In genomic region chr1:66495490-66495889, GRCh38 we compare ENCODE assay signal across 33 cellular contexts. TPM values are rescaled to one million over a fixed set of nuclear protein-coding genes. Genes with fewer than 3 reads are reported as not detected.
DNase-seq lines count a peak whose midpoint lies in the region; ATAC-seq and TF ChIP-seq lines count a peak whose summit lies in the region.
"Had no signal": no experiment of that assay in that cellular context is flagged by ENCODE, and none has a peak within 500 bp of the region (broad histone marks: within the 10 kb centered on the region; RNA-seq: fewer than 3 reads in every experiment).

No MANE protein-coding gene starts in this region.

- H2BK120ac ChIP-seq in H9 (ENCODE audit: low read depth, low read length, poor library complexity, severe bottlenecking), result no peak overlapping the region

- H3K4me1 Mint-ChIP-seq in H9, result peaks cover 6% of the 10 kb centered on the region in 2 experiments
- H3K4me1 Mint-ChIP-seq: activated B cell treated with CpG ODN at 0.5 μM for 24 hours; activated naive CD8-positive, alpha-beta T cell treated with anti-CD3 and anti-CD28 coated beads for 36 hours; immature natural killer cell had no signal

- H3K4me3 Mint-ChIP-seq in H9, result no peak overlapping the region
- H3K4me3 Mint-ChIP-seq: activated B cell treated with CpG ODN at 0.5 μM for 24 hours; activated CD8-positive, alpha-beta memory T cell treated with anti-CD3 and anti-CD28 coated beads, Interleukin-2, amount 10 ng/mL, durations not matched to agents 7 days and 5 days; activated naive CD8-positive, alpha-beta T cell treated with anti-CD3 and anti-CD28 coated beads for 36 hours; activated T-cell treated with anti-CD3 and anti-CD28 coated beads, Interleukin-2, amount 50 U/mL, for 4 hours; immature natural killer cell; natural killer cell treated with Interleukin-12 subunit alpha and Interleukin-12 subunit beta and Interleukin-15 and Interleukin-18, amount 100 ng/mL, for 72 hours had no signal

- no peaks in the 10 kb centered on the region for H3K79me1 ChIP-seq in H9 (ENCODE audit: insufficient read depth, low read depth, low read length, poor library complexity, severe bottlenecking)

- POLR2A ChIA-PET in SK-N-SH (lab: Yijun Ruan, JAX), result interaction anchor here (1.0 to 1.2 kb wide), 2 partner anchors 12 to 45 kb away, joined by 4 to 5 read pairs; no protein-coding TSS in a partner anchor

- TF ChIP-seq EP300 in SK-N-SH (IDR thresholded peaks at IDR 0.05; ENCODE audit: borderline replicate concordance in 1 of 2, low read depth in 1 of 2, low read length in 1 of 2), result peak; percentile 18 to 96; a peak in 2 of 4 replicates

- H4K20me1 ChIP-seq in H9 (ENCODE audit: control insufficient read depth, insufficient read depth, insufficient read length), result no peaks in the 10 kb centered on the region
- no peaks in the 10 kb centered on the region for H4K20me1 ChIP-seq in SK-N-SH (ENCODE audit: insufficient read depth)

- H3K27me3 Mint-ChIP-seq in H9 (ENCODE audit: low read depth), result no peaks in the 10 kb centered on the region

- H2AK5ac ChIP-seq in H9 (ENCODE audit: insufficient read length, low read length), result no peak overlapping the region

- no peaks in the 10 kb centered on the region for H3K9me3 Mint-ChIP-seq in H9
- H3K9me3 Mint-ChIP-seq: activated B cell treated with CpG ODN at 0.5 μM for 24 hours; activated naive CD8-positive, alpha-beta T cell treated with anti-CD3 and anti-CD28 coated beads for 36 hours; activated T-cell treated with anti-CD3 and anti-CD28 coated beads, Interleukin-2, amount 50 U/mL, for 4 hours; natural killer cell treated with Interleukin-12 subunit alpha and Interleukin-12 subunit beta and Interleukin-15 and Interleukin-18, amount 100 ng/mL, for 72 hours had no signal

- H2BK20ac ChIP-seq in H9 (ENCODE audit: low read depth, low read length, poor library complexity, severe bottlenecking), result peak overlapping the region; percentile 45

- no peak overlapping the region for H3K23ac ChIP-seq in H9 (ENCODE audit: insufficient read length, low read depth, low read length)

- no peaks in the 10 kb centered on the region for H3K36me3 ChIP-seq in SK-N-SH (replicated peaks in 1 of 2; ENCODE audit: control insufficient read depth in 1 of 2, insufficient read depth in 2 of 2, low read length in 1 of 2)
- H3K36me3 ChIP-seq: sigmoid colon, SJCRH30, tibial artery had no signal

- H3K27ac Mint-ChIP-seq in H9, result 0 out of 7 replicates have a peak overlapping the region, but pooled peaks of 1 of the 3 experiments have one; percentile 32
- H3K27ac Mint-ChIP-seq: activated B cell treated with CpG ODN at 0.5 μM for 24 hours; activated CD8-positive, alpha-beta memory T cell treated with anti-CD3 and anti-CD28 coated beads, Interleukin-2, amount 10 ng/mL, durations not matched to agents 7 days and 5 days; activated naive CD8-positive, alpha-beta T cell treated with anti-CD3 and anti-CD28 coated beads for 36 hours; immature natural killer cell; natural killer cell treated with Interleukin-12 subunit alpha and Interleukin-12 subunit beta and Interleukin-15 and Interleukin-18, amount 100 ng/mL, for 72 hours had no signal

- no peak overlapping the region for H2BK5ac ChIP-seq in H9 (ENCODE audit: insufficient read length, low read length)

- H3K9ac ChIP-seq in H9 (ENCODE audit: extremely low read depth, insufficient read length, low read length) (no peak overlapping the region), SK-N-SH (no peak overlapping the region)

- no peak overlapping the region for H4K8ac ChIP-seq in H9 (replicated peaks; ENCODE audit: insufficient read length, low read depth, low read length)

- no peaks in the 10 kb centered on the region for H3K36me3 Mint-ChIP-seq in H9 (ENCODE audit: insufficient read depth in 1 of 3, low read depth in 3 of 3)
- H3K36me3 Mint-ChIP-seq: activated CD8-positive, alpha-beta memory T cell treated with anti-CD3 and anti-CD28 coated beads, Interleukin-2, amount 10 ng/mL, durations not matched to agents 7 days and 5 days; activated naive CD8-positive, alpha-beta T cell treated with anti-CD3 and anti-CD28 coated beads for 36 hours; immature natural killer cell; natural killer cell treated with Interleukin-12 subunit alpha and Interleukin-12 subunit beta and Interleukin-15 and Interleukin-18, amount 100 ng/mL, for 72 hours had no signal

- no peak overlapping the region for H3K4me3 ChIP-seq in AG10803 (ENCODE audit: low read length)
- H3K4me3 ChIP-seq in SK-N-SH (ENCODE audit: low read depth in 2 of 2, low read length in 1 of 2), result no peak overlapping the region
- no peak overlapping the region for H3K4me3 ChIP-seq in fibroblast of pulmonary artery (replicated peaks; ENCODE audit: low read depth, low read length)
- H3K4me3 ChIP-seq: A549, mucosa of descending colon, psoas muscle, sigmoid colon, SJCRH30, tibial artery had no signal

- no peaks in the 10 kb centered on the region for H3K23me2 ChIP-seq in H9 (ENCODE audit: insufficient read length, low read depth, low read length, poor library complexity, severe bottlenecking)

- ATAC-seq in GM19463 (IDR thresholded peaks at IDR 0.05; ENCODE audit: unreplicated experiment), result no peak
- no peak for ATAC-seq in GM19035 (IDR thresholded peaks at IDR 0.05; ENCODE audit: unreplicated experiment)
- ATAC-seq: A549; activated CD8-positive, alpha-beta memory T cell treated with anti-CD3 and anti-CD28 coated beads, Interleukin-2, amount 10 ng/mL, durations not matched to agents 7 days and 5 days; activated T-cell treated with anti-CD3 and anti-CD28 coated beads, Interleukin-2, amount 50 U/mL, for 4 hours; left cardiac atrium; mucosa of descending colon; natural killer cell treated with Interleukin-12 subunit alpha and Interleukin-12 subunit beta and Interleukin-15 and Interleukin-18, amount 100 ng/mL, for 72 hours; psoas muscle had no signal

- H3F3A ChIP-seq in SK-N-SH (replicated peaks; ENCODE audit: insufficient read depth), result peaks cover 25% of the 10 kb centered on the region

- no peak overlapping the region for H3K56ac ChIP-seq in H9 (ENCODE audit: insufficient read length, low read depth, low read length)

- no peak for TF ChIP-seq CTCF in AG10803 (conservative IDR thresholded peaks at IDR 0.05; ENCODE audit: low read length)
- TF ChIP-seq CTCF in H9 (conservative IDR thresholded peaks at IDR 0.05), result no peak
- no peak for TF ChIP-seq CTCF in SK-N-SH (IDR thresholded peaks at IDR 0.05)
- no peak for TF ChIP-seq CTCF in fibroblast of pulmonary artery (IDR thresholded peaks at IDR 0.05; ENCODE audit: low read length, missing control alignments)

- H2BK12ac ChIP-seq in H9 (ENCODE audit: insufficient read length, low read depth, low read length), result no peak overlapping the region

- H3K4me2 ChIP-seq in H9 (ENCODE audit: insufficient read depth, insufficient read length, low read length), result no peak overlapping the region
- H3K4me2 ChIP-seq in SK-N-SH, result no peak overlapping the region
- H3K4me2 ChIP-seq: A549 had no signal

- peak; percentile 99 for DNase-seq in AG10803 (ENCODE audit: low read depth)
- no peak for DNase-seq in H9
- DNase-seq in SK-N-SH, result peak; percentile 29
- peak; percentile 34 for DNase-seq in fibroblast of pulmonary artery (ENCODE audit: low read depth)
- no peak for DNase-seq in NCI-H1092 treated with DMSO at 0.1 percent for 48 hours (lab: John Stamatoyannopoulos, UW)
- DNase-seq in effector CD8-positive, alpha-beta T cell (lab: John Stamatoyannopoulos, UW), result no peak
- DNase-seq: activated B cell treated with CpG ODN at 0.5 μM for 24 hours; activated CD8-positive, alpha-beta memory T cell treated with anti-CD3 and anti-CD28 coated beads, Interleukin-2, amount 10 ng/mL, durations not matched to agents 7 days and 5 days; activated gamma-delta T cell; activated naive CD8-positive, alpha-beta T cell treated with anti-CD3 and anti-CD28 coated beads for 36 hours; activated T-cell treated with anti-CD3 and anti-CD28 coated beads, Interleukin-2, amount 50 U/mL, for 4 hours; aorta; COR-L47; effector CD4-positive, alpha-beta T cell; hypothalamus; immature natural killer cell; left cardiac atrium; mucosa of descending colon; NCI-H1436; NCI-H2107; occipital lobe; psoas muscle; sigmoid colon; SJCRH30; stimulated activated CD4-positive, alpha-beta T cell treated with anti-CD3 and anti-CD28 coated beads, Interleukin-4, amount 100 ng/mL, for 24 hours; T-helper 1 cell; tibial artery had no signal

- WGBS in H9 (ENCODE audit: extremely low coverage, insufficient read length, low lambda C conversion rate), result no CpG with 5 or more reads among the region's 1 CpG
- 90% methylated on average over 1 of the region's 1 CpG for WGBS in SK-N-SH (ENCODE audit: low lambda C conversion rate)

- H3K4me1 ChIP-seq in H9 (ENCODE audit: insufficient read depth, low read length) (no peaks in the 10 kb centered on the region), SK-N-SH (ENCODE audit: control insufficient read depth in 1 of 2, insufficient read depth in 2 of 2, low read depth in 1 of 2, low read length in 1 of 2) (peaks cover 29 to 51% of the 10 kb centered on the region in 2 experiments)
- H3K4me1 ChIP-seq: A549, psoas muscle, sigmoid colon, SJCRH30 had no signal

- no peaks in the 10 kb centered on the region for H3K9me2 ChIP-seq in SK-N-SH

- CTCF ChIA-PET in SK-N-SH (lab: Yijun Ruan, JAX), result interaction anchor here (0.6 to 4.2 kb wide), 10 partner anchors 10 to 450 kb away, joined by 3 to 38 read pairs (median 3); no protein-coding TSS in a partner anchor

- TF ChIP-seq RAD21 in SK-N-SH (IDR thresholded peaks at IDR 0.05; ENCODE audit: low read length), result no peak; the same call in 1 of the 2 replicates

- H3K27ac ChIP-seq in H9 (ENCODE audit: insufficient read length, low read depth, low read length) (no peak overlapping the region), SK-N-SH (ENCODE audit: low read depth in 2 of 2, low read length in 1 of 2) (peak overlapping the region; percentile 95 to 100; a peak in 3 of 4 replicates)
- H3K27ac ChIP-seq: A549, C4-2B, psoas muscle, sigmoid colon, SJCRH30, tibial artery had no signal

- no peak overlapping the region for H3K14ac ChIP-seq in H9 (ENCODE audit: insufficient read depth, low read length)

- H3K18ac ChIP-seq in H9 (ENCODE audit: insufficient read length, low read depth, low read length), result no peak overlapping the region

- H3K79me2 ChIP-seq in H9 (ENCODE audit: insufficient read depth, low read length), result no peaks in the 10 kb centered on the region
- H3K79me2 ChIP-seq in SK-N-SH (ENCODE audit: insufficient read depth), result no peaks in the 10 kb centered on the region

- no peak overlapping the region for H2BK15ac ChIP-seq in H9 (ENCODE audit: low read depth, low read length)

- H4K5ac ChIP-seq in H9 (ENCODE audit: insufficient read length, low read depth, low read length), result no peak overlapping the region

- H3K27me3 ChIP-seq in H9 (ENCODE audit: insufficient read depth, low read length) (no peaks in the 10 kb centered on the region), SK-N-SH (ENCODE audit: insufficient read depth) (no peaks in the 10 kb centered on the region)
- H3K27me3 ChIP-seq: sigmoid colon, tibial artery had no signal

- H2AFZ ChIP-seq in H9 (ENCODE audit: low read length) (no peak overlapping the region), SK-N-SH (ENCODE audit: low read depth) (no peak overlapping the region)

- no peak overlapping the region for H4K91ac ChIP-seq in H9 (ENCODE audit: insufficient read length, low read depth, low read length)

- H3T11ph ChIP-seq in H9 (ENCODE audit: low read length), result no peak overlapping the region

- no peaks in the 10 kb centered on the region for H3K9me3 ChIP-seq in H9 (ENCODE audit: control insufficient read depth, low read depth, low read length)
- no peaks in the 10 kb centered on the region for H3K9me3 ChIP-seq in SK-N-SH
- H3K9me3 ChIP-seq: A549, mucosa of descending colon, psoas muscle, sigmoid colon, SJCRH30, tibial artery had no signal

- no peak overlapping the region for H3K4ac ChIP-seq in H9 (ENCODE audit: low read depth, low read length)

RNA-seq across cellular contexts. Expression of gene SGIP1, which starts 38.5 kb away (rescaled TPM):
- total RNA-seq in H9 (2021), result 1.5 and 1.6 TPM in 2 replicates
- polyA plus RNA-seq in SK-N-SH (2012; rRNA removed), result 15.5 and 22.1 TPM in 2 replicates
- 12.4 and 15.1 TPM in 2 replicates for polyA plus RNA-seq in SK-N-SH (2012; cell fraction: cytosol; rRNA removed)
- 35.3 and 68.0 TPM in 2 replicates for polyA plus RNA-seq in SK-N-SH (2012; cell fraction: nucleus; rRNA removed)
- total RNA-seq: activated B cell treated with CpG ODN at 0.5 μM for 24 hours; activated CD8-positive, alpha-beta memory T cell treated with anti-CD3 and anti-CD28 coated beads, Interleukin-2, amount 10 ng/mL, durations not matched to agents 7 days and 5 days; activated naive CD8-positive, alpha-beta T cell treated with anti-CD3 and anti-CD28 coated beads for 36 hours; activated T-cell treated with anti-CD3 and anti-CD28 coated beads, Interleukin-2, amount 50 U/mL, for 4 hours; G401; natural killer cell treated with Interleukin-12 subunit alpha and Interleukin-12 subunit beta and Interleukin-15 and Interleukin-18, amount 100 ng/mL, for 72 hours had no signal
- polyA plus RNA-seq: A549, immature natural killer cell had no signal

Comparison
In these comparisons a context has a peak if more than half of its experiments do, and no peak if none do; other contexts are left out.
1. DNase-seq: peak in AG10803 (single experiment), SK-N-SH (single experiment) and fibroblast of pulmonary artery (single experiment); none in H9 (single experiment), NCI-H1092 treated with DMSO at 0.1 percent for 48 hours (single experiment) and effector CD8-positive, alpha-beta T cell (single experiment).